ENCODE assay signal across 1 cellular context in the genomic region with DNA sequence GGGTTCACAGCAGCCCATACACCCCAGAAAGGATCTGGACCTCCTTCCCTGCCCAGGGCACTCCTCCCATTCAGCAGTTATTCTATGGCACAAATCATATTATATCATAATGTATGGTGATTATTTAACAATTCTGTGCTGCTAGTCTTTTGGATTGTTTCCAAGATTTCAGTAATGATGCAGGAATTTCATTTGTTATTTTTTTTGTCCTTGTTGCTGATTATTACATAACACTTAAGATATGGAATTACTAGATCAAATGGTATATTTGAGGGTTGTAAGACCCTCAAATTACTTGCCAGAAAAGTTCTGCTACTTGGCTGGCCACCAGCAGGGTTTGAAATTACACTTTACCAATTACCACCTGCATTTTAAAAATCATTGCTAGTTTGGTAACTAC.
A peak's percentile ranks its signal among the peaks of the same experiment; 100 is the strongest.
TF ChIP-seq lines count a peak whose summit lies in the region.

No MANE protein-coding gene starts in this region.

TF ChIP-seq in IMR-90, 13 proteins besides CTCF, POLR2A, EP300 and RAD21:
- TF ChIP-seq CEBPB (IDR thresholded peaks at IDR 0.05; ENCODE audit: low read depth, low read length) = peak; percentile 95
- TF ChIP-seq SMC3 (IDR thresholded peaks at IDR 0.05; ENCODE audit: low read depth, low read length) = no peak
